1 cellular context compared by ENCODE assay signal in the genomic region with DNA sequence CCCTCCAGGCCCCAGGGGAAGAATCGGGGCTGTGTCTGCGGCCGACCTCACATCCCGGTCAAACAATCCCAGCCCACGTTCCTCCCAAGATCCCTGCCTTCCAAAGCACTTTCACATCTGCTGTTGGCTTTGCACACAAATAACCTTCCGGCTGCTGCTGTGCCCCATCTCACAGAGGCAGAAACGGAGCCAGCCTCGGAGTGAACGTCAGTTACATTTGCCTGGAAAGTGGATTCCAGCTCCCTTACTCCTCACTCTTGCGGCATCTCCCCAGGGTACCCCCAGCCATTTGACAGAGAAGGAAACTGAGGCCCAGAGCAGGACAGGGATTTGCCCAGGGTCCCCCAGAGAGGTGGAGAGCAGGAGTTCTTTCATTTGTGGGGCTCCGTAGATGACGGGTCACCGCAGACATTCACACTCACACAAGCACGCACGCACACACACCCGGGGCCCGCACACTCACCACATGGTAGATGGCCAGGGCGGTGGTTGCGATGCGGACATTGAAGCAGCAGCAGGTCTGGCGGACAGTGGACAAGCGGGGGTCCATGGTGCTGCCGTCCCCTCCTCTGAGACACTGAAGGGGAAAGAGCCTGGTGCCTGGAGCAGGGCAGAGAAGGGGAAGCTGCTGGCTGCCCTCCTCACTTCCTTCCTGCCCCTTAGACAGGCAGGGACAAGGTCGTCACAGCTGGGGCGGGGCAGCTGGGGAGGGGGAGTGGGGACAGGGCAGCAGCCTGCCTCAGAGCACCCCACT.
TF ChIP-seq lines count a peak whose summit lies in the region.

A gene with protein sequence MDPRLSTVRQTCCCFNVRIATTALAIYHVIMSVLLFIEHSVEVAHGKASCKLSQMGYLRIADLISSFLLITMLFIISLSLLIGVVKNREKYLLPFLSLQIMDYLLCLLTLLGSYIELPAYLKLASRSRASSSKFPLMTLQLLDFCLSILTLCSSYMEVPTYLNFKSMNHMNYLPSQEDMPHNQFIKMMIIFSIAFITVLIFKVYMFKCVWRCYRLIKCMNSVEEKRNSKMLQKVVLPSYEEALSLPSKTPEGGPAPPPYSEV (minus strand): TSS at position 579 of the 754 bp plus-strand sequence. CDS start 29 bp downstream, at position 550.

TF ChIP-seq in GM12878, 131 proteins besides CTCF, POLR2A, EP300 and RAD21 (continued from another document and continues in another):
- TF ChIP-seq, protein P1, sequence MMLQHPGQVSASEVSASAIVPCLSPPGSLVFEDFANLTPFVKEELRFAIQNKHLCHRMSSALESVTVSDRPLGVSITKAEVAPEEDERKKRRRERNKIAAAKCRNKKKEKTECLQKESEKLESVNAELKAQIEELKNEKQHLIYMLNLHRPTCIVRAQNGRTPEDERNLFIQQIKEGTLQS (IDR thresholded peaks at IDR 0.05; ENCODE audit: borderline replicate concordance, extremely low read depth, low read depth, low read length): no peak
- TF ChIP-seq SMC3 (IDR thresholded peaks at IDR 0.05; ENCODE audit: borderline replicate concordance, low read length) (0 out of 2 replicates have a peak, but pooled peaks have one; percentile 7), NFYA (IDR thresholded peaks at IDR 0.05; ENCODE audit: borderline replicate concordance, low read depth, low read length) (no peak), JUND (IDR thresholded peaks at IDR 0.05; ENCODE audit: low read depth, low read length) (no peak), CHD1 (IDR thresholded peaks at IDR 0.05; ENCODE audit: low read depth, low read length) (no peak; the same call in 1 of the 2 replicates), RB1 (IDR thresholded peaks at IDR 0.05; ENCODE audit: borderline replicate concordance) (no peak), PML (IDR thresholded peaks at IDR 0.05; ENCODE audit: low read length) (no peak), ATF7 (IDR thresholded peaks at IDR 0.05; ENCODE audit: low read depth) (no peak), RBBP5 (conservative IDR thresholded peaks at IDR 0.05) (no peak), EED (IDR thresholded peaks at IDR 0.05; ENCODE audit: low read depth) (no peak), ZNF207 (IDR thresholded peaks at IDR 0.05; ENCODE audit: borderline replicate concordance) (no peak), BHLHE40 (IDR thresholded peaks at IDR 0.05; ENCODE audit: borderline replicate concordance in 1 of 2, low read depth in 2 of 2, low read length in 1 of 2) (peak in 1 of 2 experiments; percentile 21; a peak in 1 of 4 replicates), HCFC1 (IDR thresholded peaks at IDR 0.05; ENCODE audit: low read length) (no peak), FOS (IDR thresholded peaks at IDR 0.05; ENCODE audit: borderline replicate concordance, extremely low read depth, insufficient read length) (no peak), NR2F1 (conservative IDR thresholded peaks at IDR 0.05) (no peak), RCOR1 (conservative IDR thresholded peaks at IDR 0.05; ENCODE audit: low read depth, low read length) (no peak), POLR2AphosphoS2 (IDR thresholded peaks at IDR 0.05; ENCODE audit: low read depth, low read length) (peak; percentile 89), BMI1 (IDR thresholded peaks at IDR 0.05; ENCODE audit: borderline replicate concordance) (no peak), NFXL1 (IDR thresholded peaks at IDR 0.05; ENCODE audit: borderline replicate concordance) (no peak), MEF2A (IDR thresholded peaks at IDR 0.05; ENCODE audit: insufficient read depth, low read depth, low read length) (no peak), MXI1 (IDR thresholded peaks at IDR 0.05; ENCODE audit: low read depth, low read length) (0 out of 2 replicates have a peak, but pooled peaks have one; percentile 21), SP1 (IDR thresholded peaks at IDR 0.05; ENCODE audit: low read depth, low read length) (no peak), FOXM1 (IDR thresholded peaks at IDR 0.05; ENCODE audit: low read depth, low read length) (no peak), ZZZ3 (IDR thresholded peaks at IDR 0.05; ENCODE audit: control insufficient read depth, insufficient read length, low read depth) (no peak), CHD2 (IDR thresholded peaks at IDR 0.05; ENCODE audit: borderline replicate concordance, low read depth, low read length) (no peak), LARP7 (IDR thresholded peaks at IDR 0.05) (peak; percentile 38), SREBF2 (IDR thresholded peaks at IDR 0.05; ENCODE audit: low read length) (no peak), STAT3 (IDR thresholded peaks at IDR 0.05; ENCODE audit: low read depth, low read length) (no peak), TCF7 (IDR thresholded peaks at IDR 0.05; ENCODE audit: borderline replicate concordance) (no peak), TCF3 (IDR thresholded peaks at IDR 0.05; ENCODE audit: borderline replicate concordance, insufficient read depth, low read depth, low read length) (no peak)
- TF ChIP-seq, protein P2, sequence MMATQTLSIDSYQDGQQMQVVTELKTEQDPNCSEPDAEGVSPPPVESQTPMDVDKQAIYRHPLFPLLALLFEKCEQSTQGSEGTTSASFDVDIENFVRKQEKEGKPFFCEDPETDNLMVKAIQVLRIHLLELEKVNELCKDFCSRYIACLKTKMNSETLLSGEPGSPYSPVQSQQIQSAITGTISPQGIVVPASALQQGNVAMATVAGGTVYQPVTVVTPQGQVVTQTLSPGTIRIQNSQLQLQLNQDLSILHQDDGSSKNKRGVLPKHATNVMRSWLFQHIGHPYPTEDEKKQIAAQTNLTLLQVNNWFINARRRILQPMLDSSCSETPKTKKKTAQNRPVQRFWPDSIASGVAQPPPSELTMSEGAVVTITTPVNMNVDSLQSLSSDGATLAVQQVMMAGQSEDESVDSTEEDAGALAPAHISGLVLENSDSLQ (IDR thresholded peaks at IDR 0.05): peak; percentile 17; the same call in 1 of the 2 replicates
- TF ChIP-seq, protein P3, sequence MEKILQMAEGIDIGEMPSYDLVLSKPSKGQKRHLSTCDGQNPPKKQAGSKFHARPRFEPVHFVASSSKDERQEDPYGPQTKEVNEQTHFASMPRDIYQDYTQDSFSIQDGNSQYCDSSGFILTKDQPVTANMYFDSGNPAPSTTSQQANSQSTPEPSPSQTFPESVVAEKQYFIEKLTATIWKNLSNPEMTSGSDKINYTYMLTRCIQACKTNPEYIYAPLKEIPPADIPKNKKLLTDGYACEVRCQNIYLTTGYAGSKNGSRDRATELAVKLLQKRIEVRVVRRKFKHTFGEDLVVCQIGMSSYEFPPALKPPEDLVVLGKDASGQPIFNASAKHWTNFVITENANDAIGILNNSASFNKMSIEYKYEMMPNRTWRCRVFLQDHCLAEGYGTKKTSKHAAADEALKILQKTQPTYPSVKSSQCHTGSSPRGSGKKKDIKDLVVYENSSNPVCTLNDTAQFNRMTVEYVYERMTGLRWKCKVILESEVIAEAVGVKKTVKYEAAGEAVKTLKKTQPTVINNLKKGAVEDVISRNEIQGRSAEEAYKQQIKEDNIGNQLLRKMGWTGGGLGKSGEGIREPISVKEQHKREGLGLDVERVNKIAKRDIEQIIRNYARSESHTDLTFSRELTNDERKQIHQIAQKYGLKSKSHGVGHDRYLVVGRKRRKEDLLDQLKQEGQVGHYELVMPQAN (conservative IDR thresholded peaks at IDR 0.05): no peak; the same call in 1 of the 2 replicates
- TF ChIP-seq, protein P4, sequence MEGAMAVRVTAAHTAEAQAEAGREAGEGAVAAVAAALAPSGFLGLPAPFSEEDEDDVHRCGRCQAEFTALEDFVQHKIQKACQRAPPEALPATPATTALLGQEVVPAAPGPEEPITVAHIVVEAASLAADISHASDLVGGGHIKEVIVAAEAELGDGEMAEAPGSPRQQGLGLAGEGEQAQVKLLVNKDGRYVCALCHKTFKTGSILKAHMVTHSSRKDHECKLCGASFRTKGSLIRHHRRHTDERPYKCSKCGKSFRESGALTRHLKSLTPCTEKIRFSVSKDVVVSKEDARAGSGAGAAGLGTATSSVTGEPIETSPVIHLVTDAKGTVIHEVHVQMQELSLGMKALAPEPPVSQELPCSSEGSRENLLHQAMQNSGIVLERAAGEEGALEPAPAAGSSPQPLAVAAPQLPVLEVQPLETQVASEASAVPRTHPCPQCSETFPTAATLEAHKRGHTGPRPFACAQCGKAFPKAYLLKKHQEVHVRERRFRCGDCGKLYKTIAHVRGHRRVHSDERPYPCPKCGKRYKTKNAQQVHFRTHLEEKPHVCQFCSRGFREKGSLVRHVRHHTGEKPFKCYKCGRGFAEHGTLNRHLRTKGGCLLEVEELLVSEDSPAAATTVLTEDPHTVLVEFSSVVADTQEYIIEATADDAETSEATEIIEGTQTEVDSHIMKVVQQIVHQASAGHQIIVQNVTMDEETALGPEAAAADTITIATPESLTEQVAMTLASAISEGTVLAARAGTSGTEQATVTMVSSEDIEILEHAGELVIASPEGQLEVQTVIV (IDR thresholded peaks at IDR 0.05; ENCODE audit: borderline replicate concordance, partially characterized antibody): no peak
- TF ChIP-seq, protein P5, sequence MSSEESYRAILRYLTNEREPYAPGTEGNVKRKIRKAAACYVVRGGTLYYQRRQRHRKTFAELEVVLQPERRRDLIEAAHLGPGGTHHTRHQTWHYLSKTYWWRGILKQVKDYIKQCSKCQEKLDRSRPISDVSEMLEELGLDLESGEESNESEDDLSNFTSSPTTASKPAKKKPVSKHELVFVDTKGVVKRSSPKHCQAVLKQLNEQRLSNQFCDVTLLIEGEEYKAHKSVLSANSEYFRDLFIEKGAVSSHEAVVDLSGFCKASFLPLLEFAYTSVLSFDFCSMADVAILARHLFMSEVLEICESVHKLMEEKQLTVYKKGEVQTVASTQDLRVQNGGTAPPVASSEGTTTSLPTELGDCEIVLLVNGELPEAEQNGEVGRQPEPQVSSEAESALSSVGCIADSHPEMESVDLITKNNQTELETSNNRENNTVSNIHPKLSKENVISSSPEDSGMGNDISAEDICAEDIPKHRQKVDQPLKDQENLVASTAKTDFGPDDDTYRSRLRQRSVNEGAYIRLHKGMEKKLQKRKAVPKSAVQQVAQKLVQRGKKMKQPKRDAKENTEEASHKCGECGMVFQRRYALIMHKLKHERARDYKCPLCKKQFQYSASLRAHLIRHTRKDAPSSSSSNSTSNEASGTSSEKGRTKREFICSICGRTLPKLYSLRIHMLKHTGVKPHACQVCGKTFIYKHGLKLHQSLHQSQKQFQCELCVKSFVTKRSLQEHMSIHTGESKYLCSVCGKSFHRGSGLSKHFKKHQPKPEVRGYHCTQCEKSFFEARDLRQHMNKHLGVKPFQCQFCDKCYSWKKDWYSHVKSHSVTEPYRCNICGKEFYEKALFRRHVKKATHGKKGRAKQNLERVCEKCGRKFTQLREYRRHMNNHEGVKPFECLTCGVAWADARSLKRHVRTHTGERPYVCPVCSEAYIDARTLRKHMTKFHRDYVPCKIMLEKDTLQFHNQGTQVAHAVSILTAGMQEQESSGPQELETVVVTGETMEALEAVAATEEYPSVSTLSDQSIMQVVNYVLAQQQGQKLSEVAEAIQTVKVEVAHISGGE (CRISPR knock-in tag; IDR thresholded peaks at IDR 0.05): no peak
- TF ChIP-seq, protein P6, sequence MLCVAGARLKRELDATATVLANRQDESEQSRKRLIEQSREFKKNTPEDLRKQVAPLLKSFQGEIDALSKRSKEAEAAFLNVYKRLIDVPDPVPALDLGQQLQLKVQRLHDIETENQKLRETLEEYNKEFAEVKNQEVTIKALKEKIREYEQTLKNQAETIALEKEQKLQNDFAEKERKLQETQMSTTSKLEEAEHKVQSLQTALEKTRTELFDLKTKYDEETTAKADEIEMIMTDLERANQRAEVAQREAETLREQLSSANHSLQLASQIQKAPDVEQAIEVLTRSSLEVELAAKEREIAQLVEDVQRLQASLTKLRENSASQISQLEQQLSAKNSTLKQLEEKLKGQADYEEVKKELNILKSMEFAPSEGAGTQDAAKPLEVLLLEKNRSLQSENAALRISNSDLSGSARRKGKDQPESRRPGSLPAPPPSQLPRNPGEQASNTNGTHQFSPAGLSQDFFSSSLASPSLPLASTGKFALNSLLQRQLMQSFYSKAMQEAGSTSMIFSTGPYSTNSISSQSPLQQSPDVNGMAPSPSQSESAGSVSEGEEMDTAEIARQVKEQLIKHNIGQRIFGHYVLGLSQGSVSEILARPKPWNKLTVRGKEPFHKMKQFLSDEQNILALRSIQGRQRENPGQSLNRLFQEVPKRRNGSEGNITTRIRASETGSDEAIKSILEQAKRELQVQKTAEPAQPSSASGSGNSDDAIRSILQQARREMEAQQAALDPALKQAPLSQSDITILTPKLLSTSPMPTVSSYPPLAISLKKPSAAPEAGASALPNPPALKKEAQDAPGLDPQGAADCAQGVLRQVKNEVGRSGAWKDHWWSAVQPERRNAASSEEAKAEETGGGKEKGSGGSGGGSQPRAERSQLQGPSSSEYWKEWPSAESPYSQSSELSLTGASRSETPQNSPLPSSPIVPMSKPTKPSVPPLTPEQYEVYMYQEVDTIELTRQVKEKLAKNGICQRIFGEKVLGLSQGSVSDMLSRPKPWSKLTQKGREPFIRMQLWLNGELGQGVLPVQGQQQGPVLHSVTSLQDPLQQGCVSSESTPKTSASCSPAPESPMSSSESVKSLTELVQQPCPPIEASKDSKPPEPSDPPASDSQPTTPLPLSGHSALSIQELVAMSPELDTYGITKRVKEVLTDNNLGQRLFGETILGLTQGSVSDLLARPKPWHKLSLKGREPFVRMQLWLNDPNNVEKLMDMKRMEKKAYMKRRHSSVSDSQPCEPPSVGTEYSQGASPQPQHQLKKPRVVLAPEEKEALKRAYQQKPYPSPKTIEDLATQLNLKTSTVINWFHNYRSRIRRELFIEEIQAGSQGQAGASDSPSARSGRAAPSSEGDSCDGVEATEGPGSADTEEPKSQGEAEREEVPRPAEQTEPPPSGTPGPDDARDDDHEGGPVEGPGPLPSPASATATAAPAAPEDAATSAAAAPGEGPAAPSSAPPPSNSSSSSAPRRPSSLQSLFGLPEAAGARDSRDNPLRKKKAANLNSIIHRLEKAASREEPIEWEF (IDR thresholded peaks at IDR 0.05; ENCODE audit: insufficient replicate concordance, low read depth, low read length): no peak
- TF ChIP-seq, protein P7, sequence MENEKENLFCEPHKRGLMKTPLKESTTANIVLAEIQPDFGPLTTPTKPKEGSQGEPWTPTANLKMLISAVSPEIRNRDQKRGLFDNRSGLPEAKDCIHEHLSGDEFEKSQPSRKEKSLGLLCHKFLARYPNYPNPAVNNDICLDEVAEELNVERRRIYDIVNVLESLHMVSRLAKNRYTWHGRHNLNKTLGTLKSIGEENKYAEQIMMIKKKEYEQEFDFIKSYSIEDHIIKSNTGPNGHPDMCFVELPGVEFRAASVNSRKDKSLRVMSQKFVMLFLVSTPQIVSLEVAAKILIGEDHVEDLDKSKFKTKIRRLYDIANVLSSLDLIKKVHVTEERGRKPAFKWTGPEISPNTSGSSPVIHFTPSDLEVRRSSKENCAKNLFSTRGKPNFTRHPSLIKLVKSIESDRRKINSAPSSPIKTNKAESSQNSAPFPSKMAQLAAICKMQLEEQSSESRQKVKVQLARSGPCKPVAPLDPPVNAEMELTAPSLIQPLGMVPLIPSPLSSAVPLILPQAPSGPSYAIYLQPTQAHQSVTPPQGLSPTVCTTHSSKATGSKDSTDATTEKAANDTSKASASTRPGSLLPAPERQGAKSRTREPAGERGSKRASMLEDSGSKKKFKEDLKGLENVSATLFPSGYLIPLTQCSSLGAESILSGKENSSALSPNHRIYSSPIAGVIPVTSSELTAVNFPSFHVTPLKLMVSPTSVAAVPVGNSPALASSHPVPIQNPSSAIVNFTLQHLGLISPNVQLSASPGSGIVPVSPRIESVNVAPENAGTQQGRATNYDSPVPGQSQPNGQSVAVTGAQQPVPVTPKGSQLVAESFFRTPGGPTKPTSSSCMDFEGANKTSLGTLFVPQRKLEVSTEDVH (IDR thresholded peaks at IDR 0.05; ENCODE audit: low read depth, partially characterized antibody): no peak
- TF ChIP-seq, protein P8, sequence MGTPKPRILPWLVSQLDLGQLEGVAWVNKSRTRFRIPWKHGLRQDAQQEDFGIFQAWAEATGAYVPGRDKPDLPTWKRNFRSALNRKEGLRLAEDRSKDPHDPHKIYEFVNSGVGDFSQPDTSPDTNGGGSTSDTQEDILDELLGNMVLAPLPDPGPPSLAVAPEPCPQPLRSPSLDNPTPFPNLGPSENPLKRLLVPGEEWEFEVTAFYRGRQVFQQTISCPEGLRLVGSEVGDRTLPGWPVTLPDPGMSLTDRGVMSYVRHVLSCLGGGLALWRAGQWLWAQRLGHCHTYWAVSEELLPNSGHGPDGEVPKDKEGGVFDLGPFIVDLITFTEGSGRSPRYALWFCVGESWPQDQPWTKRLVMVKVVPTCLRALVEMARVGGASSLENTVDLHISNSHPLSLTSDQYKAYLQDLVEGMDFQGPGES (IDR thresholded peaks at IDR 0.05): no peak
